In genomic region chr6:103769431-103769830, GRCh38 we compare ENCODE assay signal across 35 cellular contexts.
"Had no signal": no experiment of that assay in that cellular context is flagged by ENCODE, and none has a peak within 500 bp of the region (broad histone marks: within the 10 kb centered on the region; RNA-seq: fewer than 3 reads in every experiment).

No MANE protein-coding gene starts in this region.

- H3K27me3 Mint-ChIP-seq: activated CD4-positive, alpha-beta memory T cell treated with anti-CD3 and anti-CD28 coated beads, Interleukin-2, amount 10 ng/mL, durations not matched to agents 7 days and 5 days; activated CD4-positive, alpha-beta T cell treated with anti-CD3 and anti-CD28 coated beads, Interleukin-2, amount 10 ng/mL, durations not matched to agents 7 days and 5 days; activated naive CD4-positive, alpha-beta T cell treated with anti-CD3 and anti-CD28 coated beads, Interleukin-2, amount 10 ng/mL, durations not matched to agents 7 days and 5 days; activated naive CD8-positive, alpha-beta T cell treated with anti-CD3 and anti-CD28 coated beads, Interleukin-2, amount 10 ng/mL, durations not matched to agents 7 days and 5 days; activated T-cell treated with anti-CD3 and anti-CD28 coated beads, Interleukin-2, amount 50 U/mL, for 24 hours; naive B cell; progenitor cell of endocrine pancreas had no signal

- H3K36me3 ChIP-seq: ascending aorta, brain microvascular endothelial cell, esophagus squamous epithelium, left ventricle myocardium inferior, neutrophil, ovary, transverse colon had no signal

- H3K4me1 Mint-ChIP-seq: activated CD4-positive, alpha-beta memory T cell treated with anti-CD3 and anti-CD28 coated beads, Interleukin-2, amount 10 ng/mL, durations not matched to agents 7 days and 5 days; activated CD4-positive, alpha-beta T cell treated with anti-CD3 and anti-CD28 coated beads, Interleukin-2, amount 10 ng/mL, durations not matched to agents 7 days and 5 days; activated naive CD4-positive, alpha-beta T cell treated with anti-CD3 and anti-CD28 coated beads, Interleukin-2, amount 10 ng/mL, durations not matched to agents 7 days and 5 days; activated naive CD8-positive, alpha-beta T cell treated with anti-CD3 and anti-CD28 coated beads, Interleukin-2, amount 10 ng/mL, durations not matched to agents 7 days and 5 days; naive B cell; nephron progenitor cell had no signal

- H3K9me3 Mint-ChIP-seq: activated CD4-positive, alpha-beta memory T cell treated with anti-CD3 and anti-CD28 coated beads, Interleukin-2, amount 10 ng/mL, durations not matched to agents 7 days and 5 days; activated naive CD4-positive, alpha-beta T cell treated with anti-CD3 and anti-CD28 coated beads, Interleukin-2, amount 10 ng/mL, durations not matched to agents 7 days and 5 days; activated naive CD8-positive, alpha-beta T cell treated with anti-CD3 and anti-CD28 coated beads, Interleukin-2, amount 10 ng/mL, durations not matched to agents 7 days and 5 days; activated T-cell treated with anti-CD3 and anti-CD28 coated beads, Interleukin-2, amount 50 U/mL, for 24 hours; endodermal cell; mesothelial cell of epicardium; nephron progenitor cell had no signal

- ATAC-seq: sciatic nerve; stimulated activated naive CD8-positive, alpha-beta T cell treated with anti-CD3 and anti-CD28 coated beads, Interleukin-15, Interleukin-2, amounts not matched to agents 100 U/mL and 50 U/mL, for 24 hours; WTC11 had no signal

- H3K4me3 Mint-ChIP-seq: activated CD4-positive, alpha-beta memory T cell treated with anti-CD3 and anti-CD28 coated beads, Interleukin-2, amount 10 ng/mL, durations not matched to agents 7 days and 5 days; activated CD4-positive, alpha-beta T cell treated with anti-CD3 and anti-CD28 coated beads, Interleukin-2, amount 10 ng/mL, durations not matched to agents 7 days and 5 days; activated naive CD4-positive, alpha-beta T cell treated with anti-CD3 and anti-CD28 coated beads, Interleukin-2, amount 10 ng/mL, durations not matched to agents 7 days and 5 days; activated naive CD8-positive, alpha-beta T cell treated with anti-CD3 and anti-CD28 coated beads, Interleukin-2, amount 10 ng/mL, durations not matched to agents 7 days and 5 days; activated T-cell treated with anti-CD3 and anti-CD28 coated beads, Interleukin-2, amount 50 U/mL, for 24 hours; endodermal cell; mesothelial cell of epicardium; naive B cell; nephron progenitor cell; WTC11 had no signal

- FAIRE-seq: frontal cortex, islet of Langerhans had no signal

- H3K4me3 ChIP-seq: ascending aorta, esophagus squamous epithelium, left ventricle myocardium inferior, lung, ovary, skin epidermis, testis, transverse colon had no signal

- H3K27ac Mint-ChIP-seq: activated CD4-positive, alpha-beta memory T cell treated with anti-CD3 and anti-CD28 coated beads, Interleukin-2, amount 10 ng/mL, durations not matched to agents 7 days and 5 days; activated CD4-positive, alpha-beta T cell treated with anti-CD3 and anti-CD28 coated beads, Interleukin-2, amount 10 ng/mL, durations not matched to agents 7 days and 5 days; activated naive CD4-positive, alpha-beta T cell treated with anti-CD3 and anti-CD28 coated beads, Interleukin-2, amount 10 ng/mL, durations not matched to agents 7 days and 5 days; activated naive CD8-positive, alpha-beta T cell treated with anti-CD3 and anti-CD28 coated beads, Interleukin-2, amount 10 ng/mL, durations not matched to agents 7 days and 5 days; activated T-cell treated with anti-CD3 and anti-CD28 coated beads, Interleukin-2, amount 50 U/mL, for 24 hours; endodermal cell; mesothelial cell of epicardium; naive B cell; nephron progenitor cell; progenitor cell of endocrine pancreas; WTC11 had no signal

- H3K27me3 ChIP-seq: ascending aorta, brain microvascular endothelial cell, esophagus squamous epithelium, neutrophil, ovary, testis, transverse colon had no signal

- DNase-seq: activated CD4-positive, alpha-beta memory T cell treated with anti-CD3 and anti-CD28 coated beads, Interleukin-2, amount 10 ng/mL, durations not matched to agents 7 days and 5 days; activated CD4-positive, alpha-beta T cell treated with anti-CD3 and anti-CD28 coated beads for 1 hour; activated CD4-positive, alpha-beta T cell treated with anti-CD3 and anti-CD28 coated beads, Interleukin-2, amount 10 ng/mL, durations not matched to agents 7 days and 5 days; activated CD8-positive, alpha-beta memory T cell treated with anti-CD3 and anti-CD28 coated beads, Interleukin-2, amount 50 U/mL, for 48 hours; activated gamma-delta T cell; activated naive CD4-positive, alpha-beta T cell treated with anti-CD3 and anti-CD28 coated beads, Interleukin-2, amount 10 ng/mL, durations not matched to agents 7 days and 5 days; activated naive CD8-positive, alpha-beta T cell treated with anti-CD3 and anti-CD28 coated beads, Interleukin-2, amount 10 ng/mL, durations not matched to agents 7 days and 5 days; activated T-cell treated with anti-CD3 and anti-CD28 coated beads, Interleukin-2, amount 50 U/mL, for 24 hours; brain microvascular endothelial cell; caudate nucleus; cortex of kidney; endodermal cell; esophagus squamous epithelium; glutamatergic neuron; left ventricle myocardium inferior; naive B cell; nephron progenitor cell; ovary; stimulated activated CD4-positive, alpha-beta T cell treated with anti-CD3 and anti-CD28 coated beads, Interleukin-12 subunit alpha, Interleukin-12 subunit beta, amount 100 ng/mL, for 4 hours; stimulated activated CD4-positive, alpha-beta T cell treated with anti-CD3 and anti-CD28 coated beads, Interleukin-4, amount 100 ng/mL, for 1 hour; stimulated activated naive CD8-positive, alpha-beta T cell treated with anti-CD3 and anti-CD28 coated beads, Interleukin-15, Interleukin-2, amounts not matched to agents 100 U/mL and 50 U/mL, for 24 hours; T-helper 2 cell; testis; transverse colon had no signal

- H3K27ac ChIP-seq: ascending aorta, brain microvascular endothelial cell, epithelial cell of prostate, esophagus squamous epithelium, left ventricle myocardium inferior, neutrophil, ovary, testis, transverse colon had no signal

- H3K36me3 Mint-ChIP-seq: activated naive CD4-positive, alpha-beta T cell treated with anti-CD3 and anti-CD28 coated beads, Interleukin-2, amount 10 ng/mL, durations not matched to agents 7 days and 5 days; activated naive CD8-positive, alpha-beta T cell treated with anti-CD3 and anti-CD28 coated beads, Interleukin-2, amount 10 ng/mL, durations not matched to agents 7 days and 5 days; mesothelial cell of epicardium; naive B cell; WTC11 had no signal

- H3K4me1 ChIP-seq: ascending aorta, esophagus squamous epithelium, left ventricle myocardium inferior, testis, transverse colon had no signal
